1 cellular context compared by ENCODE assay signal in genomic region chr20:44401052-44401769, GRCh38.
TF ChIP-seq lines count a peak whose summit lies in the region.

No MANE protein-coding gene starts in this region.

TF ChIP-seq in HepG2, 621 proteins besides CTCF, POLR2A, EP300 and RAD21 (continued from another document and continues in another):
- TF ChIP-seq ZHX1 (CRISPR knock-in tag; IDR thresholded peaks at IDR 0.05; ENCODE audit: low read depth) = 0 out of 2 replicates have a peak, but pooled peaks have one; percentile 57
- TF ChIP-seq TCF12 (IDR thresholded peaks at IDR 0.05) = no peak
- no peak for TF ChIP-seq TCF12 (CRISPR knock-in tag; IDR thresholded peaks at IDR 0.05)
- 0 out of 2 replicates have a peak, but pooled peaks have one; percentile 23 for TF ChIP-seq ZBTB2 (CRISPR knock-in tag; IDR thresholded peaks at IDR 0.05; ENCODE audit: low read depth)
- TF ChIP-seq KLF12 (CRISPR knock-in tag; IDR thresholded peaks at IDR 0.05; ENCODE audit: borderline replicate concordance) = peak; percentile 61; the same call in 1 of the 2 replicates
- no peak for TF ChIP-seq RAD51 (IDR thresholded peaks at IDR 0.05; ENCODE audit: borderline replicate concordance)
- no peak; the same call in 1 of the 2 replicates for TF ChIP-seq KLF6 (CRISPR knock-in tag; IDR thresholded peaks at IDR 0.05)
- peak; percentile 79 for TF ChIP-seq TAF1 (CRISPR knock-in tag; IDR thresholded peaks at IDR 0.05)
- TF ChIP-seq ZNF280B (CRISPR knock-in tag; IDR thresholded peaks at IDR 0.05; ENCODE audit: borderline replicate concordance) = peak; percentile 97
- TF ChIP-seq MAFG (CRISPR knock-in tag; IDR thresholded peaks at IDR 0.05) = no peak
- TF ChIP-seq HNRNPK (IDR thresholded peaks at IDR 0.05; ENCODE audit: low read depth, low read length, poor library complexity, severe bottlenecking) = peak; percentile 22
- no peak for TF ChIP-seq NCOR1 (IDR thresholded peaks at IDR 0.05; ENCODE audit: borderline replicate concordance, low read length)
- peak; percentile 89; the same call in 1 of the 2 replicates for TF ChIP-seq ZNF619 (CRISPR knock-in tag; IDR thresholded peaks at IDR 0.05)
- TF ChIP-seq ZNF788 (CRISPR knock-in tag; IDR thresholded peaks at IDR 0.05; ENCODE audit: borderline replicate concordance) = peak; percentile 53
- peak; percentile 10; the same call in 1 of the 2 replicates for TF ChIP-seq STAT6 (CRISPR knock-in tag; IDR thresholded peaks at IDR 0.05; ENCODE audit: borderline replicate concordance)
- TF ChIP-seq HIC2 (CRISPR knock-in tag; IDR thresholded peaks at IDR 0.05; ENCODE audit: low read depth) = peak; percentile 67
- peak; percentile 45; the same call in 1 of the 2 replicates for TF ChIP-seq NR2F2 (IDR thresholded peaks at IDR 0.05; ENCODE audit: borderline replicate concordance, low read depth)
- peak; percentile 64; the same call in 1 of the 2 replicates for TF ChIP-seq MIXL1 (CRISPR knock-in tag; IDR thresholded peaks at IDR 0.05)
- peak; percentile 80 for TF ChIP-seq ZNF746 (CRISPR knock-in tag; IDR thresholded peaks at IDR 0.05)
- no peak for TF ChIP-seq DNMT1 (CRISPR knock-in tag; IDR thresholded peaks at IDR 0.05)
- TF ChIP-seq FOXP1 (IDR thresholded peaks at IDR 0.05) = no peak
- peak; percentile 84 for TF ChIP-seq FOXP1 (CRISPR knock-in tag; IDR thresholded peaks at IDR 0.05)
- peak; percentile 65; the same call in 1 of the 2 replicates for TF ChIP-seq ZNF879 (CRISPR knock-in tag; IDR thresholded peaks at IDR 0.05)
- TF ChIP-seq YEATS2 (CRISPR knock-in tag; IDR thresholded peaks at IDR 0.05; ENCODE audit: borderline replicate concordance) = peak; percentile 64
- no peak for TF ChIP-seq PRDM10 (CRISPR knock-in tag; IDR thresholded peaks at IDR 0.05; ENCODE audit: low read depth)
- peak; percentile 61; the same call in 1 of the 2 replicates for TF ChIP-seq PHF8 (CRISPR knock-in tag; IDR thresholded peaks at IDR 0.05)
- TF ChIP-seq GPBP1L1 (CRISPR knock-in tag; IDR thresholded peaks at IDR 0.05) = no peak
- peak; percentile 86 for TF ChIP-seq ZNF83 (CRISPR knock-in tag; IDR thresholded peaks at IDR 0.05; ENCODE audit: borderline replicate concordance)
- TF ChIP-seq ZNF878 (CRISPR knock-in tag; IDR thresholded peaks at IDR 0.05) = 0 out of 2 replicates have a peak, but pooled peaks have one; percentile 43
- TF ChIP-seq CHCHD3 (CRISPR knock-in tag; IDR thresholded peaks at IDR 0.05) = no peak; the same call in none of the 2 replicates
- peak; percentile 63; the same call in 1 of the 2 replicates for TF ChIP-seq ZBTB37 (CRISPR knock-in tag; IDR thresholded peaks at IDR 0.05)
- peak; percentile 92 for TF ChIP-seq AGO2 (optimal IDR thresholded peaks at IDR 0.05; ENCODE audit: low read depth, low read length)
- peak; percentile 98 for TF ChIP-seq HNF1B (CRISPR knock-in tag; IDR thresholded peaks at IDR 0.05)
- peak; percentile 65; the same call in 1 of the 2 replicates for TF ChIP-seq MED13 (CRISPR knock-in tag; IDR thresholded peaks at IDR 0.05)
- peak; percentile 64 for TF ChIP-seq IKZF5 (CRISPR knock-in tag; IDR thresholded peaks at IDR 0.05)
- peak; percentile 34; the same call in 1 of the 2 replicates for TF ChIP-seq ZMYM4 (CRISPR knock-in tag; IDR thresholded peaks at IDR 0.05)
- TF ChIP-seq EEA1 (CRISPR knock-in tag; IDR thresholded peaks at IDR 0.05; ENCODE audit: borderline replicate concordance) = no peak
- peak; percentile 25 for TF ChIP-seq RXRA (CRISPR knock-in tag; IDR thresholded peaks at IDR 0.05)
- TF ChIP-seq HES4 (CRISPR knock-in tag; IDR thresholded peaks at IDR 0.05; ENCODE audit: borderline replicate concordance) = peak; percentile 93
- TF ChIP-seq HOXA3 (CRISPR knock-in tag; IDR thresholded peaks at IDR 0.05) = peak; percentile 42; the same call in 1 of the 2 replicates
- peak; percentile 73; the same call in 1 of the 2 replicates for TF ChIP-seq ZNF510 (CRISPR knock-in tag; IDR thresholded peaks at IDR 0.05; ENCODE audit: low read depth)
- peak; percentile 92; the same call in 1 of the 2 replicates for TF ChIP-seq ZNF891 (CRISPR knock-in tag; IDR thresholded peaks at IDR 0.05)
